25 cellular contexts compared by ENCODE assay signal in the genomic region with DNA sequence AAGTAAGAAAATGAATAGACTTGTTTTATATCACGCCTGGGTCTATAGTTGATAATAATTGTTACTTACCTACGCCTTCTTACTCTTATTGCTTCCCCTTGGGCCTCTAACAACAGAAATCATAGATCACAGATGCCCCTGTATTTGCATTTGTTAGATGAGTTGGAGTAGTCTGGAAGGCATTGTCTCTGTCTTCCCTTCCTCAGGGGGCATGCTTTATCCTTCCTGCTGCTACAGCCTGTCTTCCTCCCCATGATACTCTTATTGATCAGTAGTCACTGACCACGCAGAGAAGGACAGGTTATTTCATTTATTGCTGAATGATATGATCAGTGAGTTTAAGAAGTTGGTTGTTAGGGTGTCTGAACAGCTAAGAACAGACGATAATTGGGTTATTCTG.
"Had no signal": no experiment of that assay in that cellular context is flagged by ENCODE, and none has a peak within 500 bp of the region (broad histone marks: within the 10 kb centered on the region; RNA-seq: fewer than 3 reads in every experiment).

No MANE protein-coding gene starts in this region.

- H3K4me1 Mint-ChIP-seq: immature natural killer cell; naive thymus-derived CD8-positive, alpha-beta T cell; stimulated activated naive CD8-positive, alpha-beta T cell treated with anti-CD3 and anti-CD28 coated beads, Interleukin-15, amount 100 ng/mL, for 72 hours had no signal

- H3K36me3 ChIP-seq: esophagus muscularis mucosa, gastroesophageal sphincter, lower lobe of right lung, suprapubic skin, thyroid gland had no signal

- H3K4me2 ChIP-seq: smooth muscle cell had no signal

- H3K27me3 Mint-ChIP-seq: progenitor cell of endocrine pancreas; stimulated activated naive CD8-positive, alpha-beta T cell treated with anti-CD3 and anti-CD28 coated beads, Interleukin-15, amount 100 ng/mL, for 72 hours; type B pancreatic cell had no signal

- H3K4me3 ChIP-seq: coronary artery, esophagus muscularis mucosa, gastroesophageal sphincter, lower lobe of right lung, smooth muscle cell, suprapubic skin, thyroid gland had no signal

- H3K9me3 ChIP-seq: esophagus muscularis mucosa, gastroesophageal sphincter, lower lobe of right lung, suprapubic skin, thyroid gland had no signal

- H3K9me3 Mint-ChIP-seq: stimulated activated naive CD8-positive, alpha-beta T cell treated with anti-CD3 and anti-CD28 coated beads, Interleukin-15, amount 100 ng/mL, for 72 hours; type B pancreatic cell had no signal

- H3K4me3 Mint-ChIP-seq: immature natural killer cell; naive thymus-derived CD8-positive, alpha-beta T cell; stimulated activated naive CD8-positive, alpha-beta T cell treated with anti-CD3 and anti-CD28 coated beads, Interleukin-15, amount 100 ng/mL, for 72 hours; type B pancreatic cell had no signal

- H3K27ac ChIP-seq: coronary artery, esophagus muscularis mucosa, foreskin keratinocyte, gastroesophageal sphincter, lower lobe of right lung, parathyroid adenoma, suprapubic skin, thyroid gland had no signal

- H3K79me2 ChIP-seq: parathyroid adenoma had no signal

- H3K36me3 Mint-ChIP-seq: immature natural killer cell, type B pancreatic cell had no signal

- ATAC-seq: foreskin keratinocyte; gastroesophageal sphincter; left ventricle myocardium superior; lower lobe of right lung; naive thymus-derived CD8-positive, alpha-beta T cell; sciatic nerve; stimulated activated naive CD8-positive, alpha-beta T cell treated with anti-CD3 and anti-CD28 coated beads, Interleukin-15, amount 100 ng/mL, for 72 hours had no signal

- H3K4me1 ChIP-seq: esophagus muscularis mucosa, foreskin keratinocyte, gastroesophageal sphincter, lower lobe of right lung, parathyroid adenoma, suprapubic skin, thyroid gland had no signal

- H3K9ac ChIP-seq: parathyroid adenoma had no signal

- H3K27ac Mint-ChIP-seq: immature natural killer cell; naive thymus-derived CD8-positive, alpha-beta T cell; progenitor cell of endocrine pancreas; stimulated activated naive CD8-positive, alpha-beta T cell treated with anti-CD3 and anti-CD28 coated beads, Interleukin-15, amount 100 ng/mL, for 72 hours; type B pancreatic cell had no signal

- DNase-seq: dermis blood vessel endothelial cell; effector memory CD4-positive, alpha-beta T cell; foreskin keratinocyte; immature natural killer cell; islet precursor cell; left colon; left ventricle myocardium superior; lower lobe of right lung; naive thymus-derived CD8-positive, alpha-beta T cell; stimulated activated CD4-positive, alpha-beta T cell treated with anti-CD3 and anti-CD28 coated beads, Interleukin-12 subunit alpha, Interleukin-12 subunit beta, amount 100 ng/mL, for 4 hours; stimulated activated CD4-positive, alpha-beta T cell treated with anti-CD3 and anti-CD28 coated beads, Interleukin-1b, Interleukin-23, amount 100 ng/mL, for 48 hours; stimulated activated CD4-positive, alpha-beta T cell treated with anti-CD3 and anti-CD28 coated beads, Interleukin-4, amount 100 ng/mL, for 1 hour; stimulated activated CD8-positive, alpha-beta memory T cell treated with anti-CD3 and anti-CD28 coated beads, Interleukin-4, amount 100 ng/mL, for 48 hours; stimulated activated naive CD4-positive, alpha-beta T cell; stimulated activated naive CD8-positive, alpha-beta T cell treated with anti-CD3 and anti-CD28 coated beads, Interleukin-15, amount 100 ng/mL, for 72 hours; thyroid gland had no signal

- H3K27me3 ChIP-seq: esophagus muscularis mucosa, foreskin keratinocyte, gastroesophageal sphincter, suprapubic skin, thyroid gland had no signal

- H2AFZ ChIP-seq: parathyroid adenoma had no signal
